27 cellular contexts compared by ENCODE assay signal in genomic region chr21:39588884-39589283, GRCh38. TPM values are rescaled to one million over a fixed set of nuclear protein-coding genes. Genes with fewer than 3 reads are reported as not detected.
DNase-seq lines count a peak whose midpoint lies in the region; ATAC-seq, FAIRE-seq and TF ChIP-seq lines count a peak whose summit lies in the region.
"Had no signal": no experiment of that assay in that cellular context is flagged by ENCODE, and none has a peak within 500 bp of the region (broad histone marks: within the 10 kb centered on the region; RNA-seq: fewer than 3 reads in every experiment).

No MANE protein-coding gene starts in this region.

- no peaks in the 10 kb centered on the region for H3K79me1 ChIP-seq in H1 (ENCODE audit: low read depth, low read length)

- H3K27me3 ChIP-seq in H1 (replicated peaks in 1 of 4; ENCODE audit: control insufficient read depth in 3 of 4, extremely low read depth in 1 of 4, insufficient read depth in 3 of 4, low read length in 3 of 4): no peaks in the 10 kb centered on the region
- H3K27me3 ChIP-seq: BE2C, BLaER1 had no signal

- no peak overlapping the region for H4K5ac ChIP-seq in H1 (ENCODE audit: insufficient read length, low read depth, low read length)

- no peaks in the 10 kb centered on the region for H3K4me1 ChIP-seq in HEK293 (ENCODE audit: control insufficient read depth, insufficient read depth, low read length)
- 0 out of 7 replicates have a peak, but pooled peaks cover 0 to 3% (median 0%) of the 10 kb centered on the region in 4 experiments for H3K4me1 ChIP-seq in H1 (replicated peaks in 1 of 4; ENCODE audit: control insufficient read depth in 3 of 4, insufficient read depth in 4 of 4, low read length in 3 of 4)
- H3K4me1 ChIP-seq: BE2C, BLaER1 had no signal

- no peak overlapping the region for H3K4ac ChIP-seq in H1 (replicated peaks; ENCODE audit: insufficient read length, low read depth, low read length)

- no peaks in the 10 kb centered on the region for H4K20me1 ChIP-seq in H1 (replicated peaks in 1 of 2; ENCODE audit: control insufficient read depth in 1 of 2, insufficient read depth in 2 of 2, low read length in 2 of 2)
- H4K20me1 ChIP-seq: BLaER1 had no signal

- TF ChIP-seq EP300 in H1 (IDR thresholded peaks at IDR 0.05; ENCODE audit: borderline replicate concordance in 1 of 2, low read depth in 2 of 2, low read length in 2 of 2): no peak

- H3K36me3 Mint-ChIP-seq in WTC11: peaks cover 20% of the 10 kb centered on the region
- H3K36me3 Mint-ChIP-seq: CD14-positive monocyte; CD4-positive, alpha-beta memory T cell; CD4-positive, CD25-positive, alpha-beta regulatory T cell; CD8-positive, alpha-beta memory T cell had no signal

- H3K23me2 ChIP-seq in H1 (ENCODE audit: low read depth, low read length): no peaks in the 10 kb centered on the region

- no peak overlapping the region for H3K27ac Mint-ChIP-seq in WTC11
- H3K27ac Mint-ChIP-seq: CD14-positive monocyte; CD4-positive, alpha-beta memory T cell; CD4-positive, CD25-positive, alpha-beta regulatory T cell; CD8-positive, alpha-beta memory T cell had no signal

- TF ChIP-seq POLR2A in H1 (IDR thresholded peaks at IDR 0.05; ENCODE audit: control extremely low read depth in 1 of 2, low read depth in 2 of 2, low read length in 2 of 2): no peak

- H3K4me2 ChIP-seq in H1 (ENCODE audit: insufficient read depth in 1 of 2, low read depth in 2 of 2, low read length in 2 of 2): no peak overlapping the region
- H3K4me2 ChIP-seq: BLaER1 had no signal

- H3K23ac ChIP-seq in H1 (ENCODE audit: insufficient read length): no peak overlapping the region

- no peak overlapping the region for H4K91ac ChIP-seq in H1 (replicated peaks; ENCODE audit: insufficient read length, low read length)

- H2AFZ ChIP-seq in H1 (ENCODE audit: low read length): no peak overlapping the region

- H3K9me3 Mint-ChIP-seq in WTC11: peaks cover 30% of the 10 kb centered on the region

- no peak overlapping the region for H3K9ac ChIP-seq in H1 (replicated peaks in 1 of 4; ENCODE audit: extremely low read depth in 1 of 4, low read depth in 3 of 4, low read length in 3 of 4)
- H3K9ac ChIP-seq: BLaER1 had no signal

- H2BK12ac ChIP-seq in H1 (ENCODE audit: low read depth, low read length): no peak overlapping the region

- no peak for TF ChIP-seq CTCF in HEK293 (tag by site-specific recombination; IDR thresholded peaks at IDR 0.05)
- TF ChIP-seq CTCF in WTC11 (IDR thresholded peaks at IDR 0.05): no peak
- no peak for TF ChIP-seq CTCF in H1 (IDR thresholded peaks at IDR 0.05; ENCODE audit: control extremely low read depth in 1 of 3, insufficient read depth in 1 of 3, low read depth in 1 of 3, low read length in 3 of 3)

- WGBS in H1 (ENCODE audit: extremely low coverage in 1 of 2, insufficient coverage in 1 of 2, insufficient read length in 1 of 2, insufficient replicate concordance in 2 of 2, low coverage in 1 of 2, low lambda C conversion rate in 2 of 2, missing lambda C conversion rate in 1 of 2), 2 experiments: 85% methylated on average over 1 of the region's 1 CpG; no CpG with 5 or more reads in 1 of the 2 experiments

- no peak overlapping the region for H2AK5ac ChIP-seq in H1 (ENCODE audit: low read depth, low read length)

- no peak overlapping the region for H3K4me3 Mint-ChIP-seq in WTC11
- H3K4me3 Mint-ChIP-seq: CD14-positive monocyte; CD4-positive, alpha-beta memory T cell; CD4-positive, CD25-positive, alpha-beta regulatory T cell; CD8-positive, alpha-beta memory T cell had no signal

- H3K27me3 Mint-ChIP-seq in WTC11 (ENCODE audit: low read depth): no peaks in the 10 kb centered on the region
- H3K27me3 Mint-ChIP-seq: CD4-positive, CD25-positive, alpha-beta regulatory T cell had no signal

- no peak overlapping the region for H3K56ac ChIP-seq in H1 (replicated peaks; ENCODE audit: insufficient read length, low read depth, low read length)

- no peak overlapping the region for H3K18ac ChIP-seq in H1 (ENCODE audit: extremely low read depth, low read length)

- no peaks in the 10 kb centered on the region for H3K36me3 ChIP-seq in HEK293 (ENCODE audit: control insufficient read depth in 2 of 2, insufficient read depth in 1 of 2, low read length in 2 of 2)
- no peaks in the 10 kb centered on the region; a peak in 1 of 8 replicates for H3K36me3 ChIP-seq in H1 (ENCODE audit: control insufficient read depth in 2 of 4, insufficient read depth in 4 of 4, low read length in 3 of 4)
- H3K36me3 ChIP-seq: BE2C, BLaER1 had no signal

- H2BK15ac ChIP-seq in H1 (ENCODE audit: low read length): no peak overlapping the region

- no peak for TF ChIP-seq RAD21 in H1 (IDR thresholded peaks at IDR 0.05 in 1 of 2, conservative IDR thresholded peaks at IDR 0.05 in 1 of 2; ENCODE audit: low read depth in 2 of 2, low read length in 2 of 2)

- H3K4me3 ChIP-seq in HEK293 (ENCODE audit: low read depth, low read length) (no peak overlapping the region), H1 (ENCODE audit: extremely low read depth in 1 of 4, insufficient read depth in 2 of 4, low read depth in 3 of 4, low read length in 4 of 4) (no peak overlapping the region)
- H3K4me3 ChIP-seq: BLaER1, GM12878 had no signal

- FAIRE-seq in H1 (lab: Jason Lieb, UNC) (peak; percentile 13), frontal cortex (lab: Jason Lieb, UNC) (no peak)
- FAIRE-seq: A204.1, GM12878, GM12892, GM18507 had no signal

- no peak overlapping the region for H3K27ac ChIP-seq in HEK293 (ENCODE audit: extremely low read depth, low read depth, low read length)
- H3K27ac ChIP-seq in H1 (ENCODE audit: low read depth, low read length): no peak overlapping the region
- H3K27ac ChIP-seq: BLaER1 had no signal

- H4K8ac ChIP-seq in H1 (ENCODE audit: extremely low read depth, insufficient read depth, low read length): no peak overlapping the region

- POLR2A ChIA-PET in HEK293 (lab: Yijun Ruan, JAX) (no interaction called here), WTC11 (lab: Charles Lee) (no interaction called here), H1 (lab: Charles Lee; ENCODE audit: partially characterized antibody) (interaction anchor here (0.9 kb wide), 1 partner anchor 22 kb away, joined by 4 read pairs; no protein-coding TSS in a partner anchor)

- no peak for ATAC-seq in WTC11
- ATAC-seq in HG02798 (IDR thresholded peaks at IDR 0.05; ENCODE audit: poor library complexity, unreplicated experiment): no peak
- ATAC-seq: GM12878 had no signal

- H2BK120ac ChIP-seq in H1 (replicated peaks; ENCODE audit: low read depth, low read length): no peak overlapping the region

- H3K9me3 ChIP-seq in HEK293 (ENCODE audit: control insufficient read depth, insufficient read depth, low read depth, low read length): no peaks in the 10 kb centered on the region
- peaks cover 0 to 15% of the 10 kb centered on the region in 2 experiments; a peak in 3 of 4 replicates for H3K9me3 ChIP-seq in H1 (ENCODE audit: insufficient read depth in 2 of 2, low read depth in 1 of 2, low read length in 1 of 2)
- H3K9me3 ChIP-seq: BE2C, BLaER1 had no signal

- no peak overlapping the region for H2BK20ac ChIP-seq in H1 (ENCODE audit: low read length)

- DNase-seq in DMS79 treated with DMSO at 0.1 percent for 48 hours (lab: John Stamatoyannopoulos, UW): peak; percentile 14
- no peak for DNase-seq in DMS79 (lab: John Stamatoyannopoulos, UW)
- no peak for DNase-seq in WTC11 (ENCODE audit: low spot score)
- DNase-seq in H1 (ENCODE audit: low read depth in 1 of 2, low spot score in 2 of 2): no peak
- DNase-seq in frontal cortex (ENCODE audit: low spot score in 2 of 2): no peak
- DNase-seq: 8988T; ACHN; BE2C; C1 segment of cervical spinal cord; CD4-positive, alpha-beta memory T cell; CD4-positive, CD25-positive, alpha-beta regulatory T cell; CD8-positive, alpha-beta memory T cell; COR-L47; DMS 273 treated with DMSO at 0.1 percent for 48 hours; DMS153; DND-41; EL; GDM1 had no signal

- H3K4me1 Mint-ChIP-seq in WTC11: peaks cover 4% of the 10 kb centered on the region; the same call in 1 of the 2 replicates
- H3K4me1 Mint-ChIP-seq: CD14-positive monocyte; CD4-positive, alpha-beta memory T cell; CD4-positive, CD25-positive, alpha-beta regulatory T cell; CD8-positive, alpha-beta memory T cell had no signal

- no peak overlapping the region for H3K14ac ChIP-seq in H1 (ENCODE audit: insufficient read length)

- CTCF ChIA-PET in HEK293 (lab: Yijun Ruan, JAX): no interaction called here
- CTCF ChIA-PET in WTC11 (lab: Charles Lee): no interaction called here
- CTCF ChIA-PET in H1 (lab: Charles Lee; ENCODE audit: partially characterized antibody): interaction anchor here (1.1 kb wide), 1 partner anchor 30 kb away, joined by 3 read pairs; no protein-coding TSS in a partner anchor

- no peak overlapping the region for H2BK5ac ChIP-seq in H1 (ENCODE audit: low read depth, low read length)

- H3K79me2 ChIP-seq in H1 (ENCODE audit: control insufficient read depth in 1 of 2, insufficient read depth in 2 of 2, low read length in 2 of 2): no peaks in the 10 kb centered on the region

TF ChIP-seq in HEK293, 187 proteins besides CTCF, POLR2A, EP300 and RAD21 (continues in another document):
- no peak for TF ChIP-seq KLF7 (tag by site-specific recombination; IDR thresholded peaks at IDR 0.05; ENCODE audit: borderline replicate concordance)
- TF ChIP-seq ZNF776 (tag by site-specific recombination; IDR thresholded peaks at IDR 0.05; ENCODE audit: borderline replicate concordance): no peak
- TF ChIP-seq ZNF560 (tag by site-specific recombination; IDR thresholded peaks at IDR 0.05; ENCODE audit: borderline replicate concordance): no peak

TF ChIP-seq in WTC11, 78 proteins besides CTCF, POLR2A, EP300 and RAD21:
- TF ChIP-seq ZNF317 (CRISPR knock-in tag; IDR thresholded peaks at IDR 0.05; ENCODE audit: borderline replicate concordance, low read depth) (peak; percentile 99), FOXJ3 (CRISPR knock-in tag; IDR thresholded peaks at IDR 0.05; ENCODE audit: borderline replicate concordance) (no peak)

TF ChIP-seq in H1, 55 proteins besides CTCF, POLR2A, EP300 and RAD21 (continues in another document):
- no peak for TF ChIP-seq SAP30 (IDR thresholded peaks at IDR 0.05; ENCODE audit: insufficient read depth, insufficient replicate concordance, low read length)
- TF ChIP-seq RFX5 (IDR thresholded peaks at IDR 0.05; ENCODE audit: borderline replicate concordance, low read depth, low read length): no peak
- TF ChIP-seq HDAC6 (IDR thresholded peaks at IDR 0.05; ENCODE audit: low read depth, low read length): no peak
- no peak for TF ChIP-seq SUZ12 (IDR thresholded peaks at IDR 0.05; ENCODE audit: low read length)
- TF ChIP-seq TCF12 (IDR thresholded peaks at IDR 0.05; ENCODE audit: low read depth, low read length): no peak

RNA-seq across cellular contexts. Expression of gene B3GALT5, which starts 23.9 kb away (rescaled TPM):
- total RNA-seq in WTC11 (2021) (25.8 to 33.3 TPM (median 32.4 TPM) in 3 replicates), frontal cortex (0.41 TPM)
- total RNA-seq in H1 (2021; fragmentation: NEBNext Ultra II Directional; extraction: Animal tissue kit (Norgen Biotek cat#: 25700)): 23.8 and 25.1 TPM in 2 replicates
- polyA plus RNA-seq in H1 (2011; rRNA removed): 11.9 and 12.4 TPM in 2 replicates
- 9.7 TPM for polyA plus RNA-seq in H1 (2011; cell fraction: cytosol; rRNA removed)
- polyA plus RNA-seq in H1 (2011; cell fraction: nucleus; rRNA removed): 25.2 TPM
- 9.9 to 15.2 TPM (median 12.4 TPM) in 4 replicates for polyA plus RNA-seq in H1 (2012, experiment 1 of 2)
- polyA plus RNA-seq in H1 (2012, experiment 2 of 2): 1.6 TPM
- 19.2 TPM for polyA plus RNA-seq in H1 (2013, experiment 1 of 2)
- 18.8 TPM for polyA plus RNA-seq in H1 (2013, experiment 2 of 2)
- polyA minus RNA-seq in H1 (2011; rRNA and poly(A)+ RNA removed): 47.8 and 63.7 TPM in 2 replicates
- polyA minus RNA-seq in H1 (2011; cell fraction: cytosol; rRNA and poly(A)+ RNA removed): 24.7 TPM
- polyA minus RNA-seq in H1 (2011; cell fraction: nucleus; rRNA and poly(A)+ RNA removed): 38.0 TPM
- total RNA-seq: CD4-positive, alpha-beta memory T cell; CD4-positive, CD25-positive, alpha-beta regulatory T cell; CD8-positive, alpha-beta memory T cell; G401 had no signal
- polyA plus RNA-seq: CD14-positive monocyte; CD4-positive, alpha-beta memory T cell; CD4-positive, CD25-positive, alpha-beta regulatory T cell; CD8-positive, alpha-beta memory T cell had no signal

Comparison
In these comparisons a context has a peak if more than half of its experiments do, and no peak if none do; other contexts are left out.
1. RNA of gene B3GALT5, which starts 23.9 kb away (total RNA-seq): 25.8 to 33.3 TPM in WTC11 and 23.8 to 25.1 TPM in H1; 0.41 TPM in frontal cortex (single experiment); every median in the first group is over 10 times any median in the second.